In the genomic region with DNA sequence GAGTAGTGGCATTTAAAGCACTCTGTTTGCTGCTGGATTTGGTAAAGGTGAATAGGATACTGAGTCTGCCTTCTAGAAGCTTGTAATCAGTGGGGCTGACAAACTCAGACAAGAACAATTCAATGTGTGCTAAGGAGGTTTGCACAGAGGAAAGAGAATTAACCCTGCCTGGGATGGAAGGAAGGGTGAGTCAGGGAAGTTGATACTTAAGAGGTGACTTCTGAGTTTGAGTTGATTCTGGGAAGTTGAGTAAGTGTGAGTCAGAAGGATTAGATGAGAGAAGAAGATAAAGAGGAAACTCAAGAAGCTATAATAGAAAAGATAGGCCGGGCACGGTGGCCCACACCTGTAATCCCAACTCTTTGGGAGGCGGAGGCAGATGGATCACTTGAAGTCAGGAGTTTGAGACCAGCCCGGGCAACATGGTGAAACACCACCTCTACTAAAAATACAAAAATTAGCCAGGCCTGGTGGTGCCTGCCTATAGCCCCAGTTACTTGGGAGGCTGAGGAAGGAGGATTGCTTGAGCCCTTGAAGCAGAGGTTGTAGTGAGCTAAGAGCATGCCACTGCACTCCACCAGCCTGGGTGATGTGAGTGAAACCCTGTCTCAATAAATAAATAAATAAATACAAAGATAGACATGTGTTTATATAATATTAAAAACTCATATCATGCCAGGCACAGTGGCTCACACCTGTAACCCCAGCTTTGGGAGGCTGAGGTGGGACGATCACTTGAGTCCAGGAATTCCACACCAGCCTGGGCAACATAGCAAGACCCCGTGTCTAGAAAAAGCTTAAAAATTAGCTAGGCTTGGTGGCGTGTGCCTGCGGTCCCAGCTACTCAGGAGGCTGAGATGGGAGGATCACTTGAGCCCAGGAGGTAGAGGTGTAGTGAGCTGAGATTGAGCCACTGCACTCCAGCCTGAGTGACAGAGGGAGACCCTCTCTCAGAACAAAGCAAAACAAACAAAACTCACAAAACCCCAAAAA, we compare ENCODE assay signal across 1 cellular context.
TF ChIP-seq lines count a peak whose summit lies in the region.

No MANE protein-coding gene starts in this region.

TF ChIP-seq in H1, 55 proteins besides CTCF, POLR2A, EP300 and RAD21 (continued from another document):
- TF ChIP-seq SP2 (IDR thresholded peaks at IDR 0.05; ENCODE audit: low read length): no peak
